In genomic region chr2:60899230-60899891, GRCh38 we compare ENCODE assay signal across 10 cellular contexts. TPM values are rescaled to one million over a fixed set of nuclear protein-coding genes. Genes with fewer than 3 reads are reported as not detected.
DNase-seq lines count a peak whose midpoint lies in the region; ATAC-seq lines count a peak whose summit lies in the region.
"Had no signal": no experiment of that assay in that cellular context is flagged by ENCODE, and none has a peak within 500 bp of the region (broad histone marks: within the 10 kb centered on the region; RNA-seq: fewer than 3 reads in every experiment).

No MANE protein-coding gene starts in this region.

- H3K4me1 Mint-ChIP-seq in activated CD4-positive, alpha-beta memory T cell treated with anti-CD3 and anti-CD28 coated beads for 36 hours (ENCODE audit: low read depth): peaks cover 31% of the 10 kb centered on the region
- H3K4me1 Mint-ChIP-seq in activated CD4-positive, alpha-beta memory T cell treated with anti-CD3 and anti-CD28 coated beads, Interleukin-2, amount 10 ng/mL, durations not matched to agents 7 days and 5 days: peaks cover 7% of the 10 kb centered on the region
- H3K4me1 Mint-ChIP-seq in activated naive CD4-positive, alpha-beta T cell treated with anti-CD3 and anti-CD28 coated beads, Interleukin-2, amount 50 U/mL, for 24 hours: peaks cover 50% of the 10 kb centered on the region

- peak; percentile 64 for ATAC-seq in HG02763 (IDR thresholded peaks at IDR 0.05; ENCODE audit: unreplicated experiment)
- ATAC-seq in HG03159 (IDR thresholded peaks at IDR 0.05; ENCODE audit: unreplicated experiment): no peak

- CTCF ChIA-PET in activated CD4-positive, alpha-beta memory T cell treated with anti-CD3 and anti-CD28 coated beads for 36 hours (lab: Charles Lee): interaction anchor here (0.8 to 2.2 kb wide), 5 partner anchors 17 to 192 kb away, joined by 4 to 8 read pairs (median 4); no protein-coding TSS in a partner anchor
- CTCF ChIA-PET in activated CD4-positive, alpha-beta memory T cell treated with anti-CD3 and anti-CD28 coated beads, Interleukin-2, amount 10 ng/mL, durations not matched to agents 7 days and 5 days (lab: Charles Lee): interaction anchor here (0.6 kb wide), 1 partner anchor 131 kb away, joined by 3 read pairs; no protein-coding TSS in a partner anchor

- peak overlapping the region; percentile 85 for H3K27ac Mint-ChIP-seq in activated CD4-positive, alpha-beta memory T cell treated with anti-CD3 and anti-CD28 coated beads for 36 hours
- no peak overlapping the region for H3K27ac Mint-ChIP-seq in activated CD4-positive, alpha-beta memory T cell treated with anti-CD3 and anti-CD28 coated beads, Interleukin-2, amount 10 ng/mL, durations not matched to agents 7 days and 5 days
- H3K27ac Mint-ChIP-seq in activated naive CD4-positive, alpha-beta T cell treated with anti-CD3 and anti-CD28 coated beads, Interleukin-2, amount 50 U/mL, for 24 hours: peak overlapping the region; percentile 93

- peak overlapping the region; percentile 43 for H3K4me3 Mint-ChIP-seq in activated CD4-positive, alpha-beta memory T cell treated with anti-CD3 and anti-CD28 coated beads for 36 hours
- H3K4me3 Mint-ChIP-seq in activated CD4-positive, alpha-beta memory T cell treated with anti-CD3 and anti-CD28 coated beads, Interleukin-2, amount 10 ng/mL, durations not matched to agents 7 days and 5 days: no peak overlapping the region
- peak overlapping the region; percentile 79 for H3K4me3 Mint-ChIP-seq in activated naive CD4-positive, alpha-beta T cell treated with anti-CD3 and anti-CD28 coated beads, Interleukin-2, amount 50 U/mL, for 24 hours

- DNase-seq in activated CD4-positive, alpha-beta memory T cell treated with anti-CD3 and anti-CD28 coated beads for 36 hours: peak; percentile 74
- DNase-seq in activated CD4-positive, alpha-beta memory T cell treated with anti-CD3 and anti-CD28 coated beads, Interleukin-2, amount 10 ng/mL, durations not matched to agents 7 days and 5 days: no peak
- peak; percentile 35 to 63 for DNase-seq in stimulated activated CD8-positive, alpha-beta memory T cell treated with anti-CD3 and anti-CD28 coated beads, Interleukin-7, amount 100 ng/mL, for 4 hours (ENCODE audit: low read depth in 2 of 2)
- no peak for DNase-seq in NCI-H526 (lab: John Stamatoyannopoulos, UW)
- DNase-seq in NCI-H2227 (lab: John Stamatoyannopoulos, UW; ENCODE audit: unreplicated experiment): no peak
- DNase-seq: cerebellar nuclear complex, NCI-H1694 treated with DMSO at 0.1 percent for 48 hours had no signal

- intact Hi-C loops in activated CD4-positive, alpha-beta memory T cell treated with anti-CD3 and anti-CD28 coated beads for 36 hours (cut with micrococcal nuclease): loop anchor here (1.0 kb wide), 4 partner anchors 14 to 92 kb away; no protein-coding TSS in a partner anchor

- H3K27me3 Mint-ChIP-seq in activated CD4-positive, alpha-beta memory T cell treated with anti-CD3 and anti-CD28 coated beads for 36 hours: no peaks in the 10 kb centered on the region
- H3K27me3 Mint-ChIP-seq in activated CD4-positive, alpha-beta memory T cell treated with anti-CD3 and anti-CD28 coated beads, Interleukin-2, amount 10 ng/mL, durations not matched to agents 7 days and 5 days: no peaks in the 10 kb centered on the region
- no peaks in the 10 kb centered on the region for H3K27me3 Mint-ChIP-seq in activated naive CD4-positive, alpha-beta T cell treated with anti-CD3 and anti-CD28 coated beads, Interleukin-2, amount 50 U/mL, for 24 hours

- POLR2A ChIA-PET in activated CD4-positive, alpha-beta memory T cell treated with anti-CD3 and anti-CD28 coated beads for 36 hours (lab: Charles Lee): interaction anchor here (1.1 to 3.1 kb wide), 3 partner anchors 17 to 93 kb away, joined by 5 to 13 read pairs (median 6); no protein-coding TSS in a partner anchor
- POLR2A ChIA-PET in activated CD4-positive, alpha-beta memory T cell treated with anti-CD3 and anti-CD28 coated beads, Interleukin-2, amount 10 ng/mL, durations not matched to agents 7 days and 5 days (lab: Charles Lee): interaction anchor here (1.1 kb wide), 1 partner anchor 13 kb away, joined by 3 read pairs; no protein-coding TSS in a partner anchor

- H3K36me3 Mint-ChIP-seq in activated CD4-positive, alpha-beta memory T cell treated with anti-CD3 and anti-CD28 coated beads for 36 hours: peaks cover 51% of the 10 kb centered on the region
- peaks cover 48% of the 10 kb centered on the region for H3K36me3 Mint-ChIP-seq in activated CD4-positive, alpha-beta memory T cell treated with anti-CD3 and anti-CD28 coated beads, Interleukin-2, amount 10 ng/mL, durations not matched to agents 7 days and 5 days (ENCODE audit: low read depth)
- peaks cover 33% of the 10 kb centered on the region for H3K36me3 Mint-ChIP-seq in activated naive CD4-positive, alpha-beta T cell treated with anti-CD3 and anti-CD28 coated beads, Interleukin-2, amount 50 U/mL, for 24 hours

- no peaks in the 10 kb centered on the region for H3K9me3 Mint-ChIP-seq in activated CD4-positive, alpha-beta memory T cell treated with anti-CD3 and anti-CD28 coated beads for 36 hours
- no peaks in the 10 kb centered on the region for H3K9me3 Mint-ChIP-seq in activated CD4-positive, alpha-beta memory T cell treated with anti-CD3 and anti-CD28 coated beads, Interleukin-2, amount 10 ng/mL, durations not matched to agents 7 days and 5 days
- H3K9me3 Mint-ChIP-seq in activated naive CD4-positive, alpha-beta T cell treated with anti-CD3 and anti-CD28 coated beads, Interleukin-2, amount 50 U/mL, for 24 hours: no peaks in the 10 kb centered on the region

RNA-seq across cellular contexts. Expression of gene REL, which starts 18.0 kb away (rescaled TPM):
- total RNA-seq in activated CD4-positive, alpha-beta memory T cell treated with anti-CD3 and anti-CD28 coated beads for 36 hours: 10 to 100 TPM; 37.1 to 38.1 TPM
- total RNA-seq in activated CD4-positive, alpha-beta memory T cell treated with anti-CD3 and anti-CD28 coated beads, Interleukin-2, amount 10 ng/mL, durations not matched to agents 7 days and 5 days: 10 to 100 TPM; 22.9 to 24.0 TPM

Comparison
In these comparisons a context has a peak if more than half of its experiments do, and no peak if none do; other contexts are left out.
1. DNase-seq: peak in activated CD4-positive, alpha-beta memory T cell treated with anti-CD3 and anti-CD28 coated beads for 36 hours (single experiment) and stimulated activated CD8-positive, alpha-beta memory T cell treated with anti-CD3 and anti-CD28 coated beads, Interleukin-7, amount 100 ng/mL, for 4 hours (2 of 2); none in activated CD4-positive, alpha-beta memory T cell treated with anti-CD3 and anti-CD28 coated beads, Interleukin-2, amount 10 ng/mL, durations not matched to agents 7 days and 5 days (single experiment), NCI-H526 (0 of 2) and NCI-H2227 (single experiment).